1 cellular context compared by ENCODE assay signal in the genomic region with DNA sequence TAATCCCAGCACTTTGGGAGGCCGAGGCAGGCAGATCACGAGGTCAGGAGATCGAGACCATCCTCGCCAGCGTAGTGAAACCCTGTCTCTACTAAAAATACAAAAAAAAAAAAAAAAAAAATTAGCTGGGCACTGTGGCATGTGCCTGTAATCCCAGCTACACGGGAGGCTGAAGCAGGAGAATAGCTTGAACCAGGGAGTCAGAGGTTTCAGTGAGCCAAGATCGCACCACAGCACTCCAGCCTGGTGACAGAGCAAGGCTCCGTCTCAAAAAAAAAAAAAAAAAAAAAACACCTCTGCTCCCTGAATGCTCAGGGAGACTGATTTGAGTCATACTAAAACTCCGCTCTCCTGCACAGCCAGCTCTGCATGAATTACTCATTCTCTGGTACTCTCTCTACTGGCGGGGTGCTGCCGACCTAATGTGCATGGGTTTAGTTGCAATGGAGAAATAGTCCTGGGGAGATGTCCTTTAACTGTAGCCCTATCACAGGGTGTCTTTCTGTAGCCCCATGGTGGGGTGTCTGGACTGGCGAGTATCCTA.
TF ChIP-seq lines count a peak whose summit lies in the region.

No MANE protein-coding gene starts in this region.

TF ChIP-seq in K562, 482 proteins besides CTCF, POLR2A, EP300 and RAD21:
- TF ChIP-seq ZNF384 (IDR thresholded peaks at IDR 0.05; ENCODE audit: low read depth, low read length) (peak; percentile 52; the same call in 1 of the 2 replicates), RCOR1 (IDR thresholded peaks at IDR 0.05; ENCODE audit: borderline replicate concordance in 1 of 2, low read depth in 2 of 2, low read length in 2 of 2) (0 out of 4 replicates have a peak, but pooled peaks of 1 of the 2 experiments have one; percentile 2), ATF7 (IDR thresholded peaks at IDR 0.05) (peak; percentile 27; the same call in 1 of the 2 replicates)
- TF ChIP-seq, protein P1, sequence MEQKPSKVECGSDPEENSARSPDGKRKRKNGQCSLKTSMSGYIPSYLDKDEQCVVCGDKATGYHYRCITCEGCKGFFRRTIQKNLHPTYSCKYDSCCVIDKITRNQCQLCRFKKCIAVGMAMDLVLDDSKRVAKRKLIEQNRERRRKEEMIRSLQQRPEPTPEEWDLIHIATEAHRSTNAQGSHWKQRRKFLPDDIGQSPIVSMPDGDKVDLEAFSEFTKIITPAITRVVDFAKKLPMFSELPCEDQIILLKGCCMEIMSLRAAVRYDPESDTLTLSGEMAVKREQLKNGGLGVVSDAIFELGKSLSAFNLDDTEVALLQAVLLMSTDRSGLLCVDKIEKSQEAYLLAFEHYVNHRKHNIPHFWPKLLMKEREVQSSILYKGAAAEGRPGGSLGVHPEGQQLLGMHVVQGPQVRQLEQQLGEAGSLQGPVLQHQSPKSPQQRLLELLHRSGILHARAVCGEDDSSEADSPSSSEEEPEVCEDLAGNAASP (IDR thresholded peaks at IDR 0.05): 0 out of 2 replicates have a peak, but pooled peaks have one; percentile 17
- TF ChIP-seq, protein P2, sequence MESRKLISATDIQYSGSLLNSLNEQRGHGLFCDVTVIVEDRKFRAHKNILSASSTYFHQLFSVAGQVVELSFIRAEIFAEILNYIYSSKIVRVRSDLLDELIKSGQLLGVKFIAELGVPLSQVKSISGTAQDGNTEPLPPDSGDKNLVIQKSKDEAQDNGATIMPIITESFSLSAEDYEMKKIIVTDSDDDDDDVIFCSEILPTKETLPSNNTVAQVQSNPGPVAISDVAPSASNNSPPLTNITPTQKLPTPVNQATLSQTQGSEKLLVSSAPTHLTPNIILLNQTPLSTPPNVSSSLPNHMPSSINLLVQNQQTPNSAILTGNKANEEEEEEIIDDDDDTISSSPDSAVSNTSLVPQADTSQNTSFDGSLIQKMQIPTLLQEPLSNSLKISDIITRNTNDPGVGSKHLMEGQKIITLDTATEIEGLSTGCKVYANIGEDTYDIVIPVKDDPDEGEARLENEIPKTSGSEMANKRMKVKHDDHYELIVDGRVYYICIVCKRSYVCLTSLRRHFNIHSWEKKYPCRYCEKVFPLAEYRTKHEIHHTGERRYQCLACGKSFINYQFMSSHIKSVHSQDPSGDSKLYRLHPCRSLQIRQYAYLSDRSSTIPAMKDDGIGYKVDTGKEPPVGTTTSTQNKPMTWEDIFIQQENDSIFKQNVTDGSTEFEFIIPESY (CRISPR knock-in tag; IDR thresholded peaks at IDR 0.05): peak; percentile 87
